In genomic region chr14:90154110-90154509, GRCh38 we compare ENCODE assay signal across 26 cellular contexts.
A peak's percentile ranks its signal among the peaks of the same experiment; 100 is the strongest.
DNase-seq lines count a peak whose midpoint lies in the region; ATAC-seq and TF ChIP-seq lines count a peak whose summit lies in the region.
"Had no signal": no experiment of that assay in that cellular context is flagged by ENCODE, and none has a peak within 500 bp of the region (broad histone marks: within the 10 kb centered on the region; RNA-seq: fewer than 3 reads in every experiment).

No MANE protein-coding gene starts in this region.

- H3K4me3 ChIP-seq in GM12864 (ENCODE audit: low read depth, low read length) (no peak overlapping the region), neuronal stem cell (ENCODE audit: low read length in 2 of 2) (no peak overlapping the region)
- H3K4me3 ChIP-seq: A549, GM23248, HAP-1, PC-9, SJCRH30 had no signal

- H3K27ac ChIP-seq in neuronal stem cell (replicated peaks; ENCODE audit: low read length): no peak overlapping the region
- H3K27ac ChIP-seq: A549, GM23248, PC-9, SJCRH30 had no signal

- H3K36me3 ChIP-seq in neuronal stem cell (replicated peaks in 1 of 2; ENCODE audit: control insufficient read depth in 2 of 2, insufficient read depth in 2 of 2, low read length in 2 of 2): no peaks in the 10 kb centered on the region
- H3K36me3 ChIP-seq: HAP-1, SJCRH30 had no signal

- no peak overlapping the region for H3K9ac ChIP-seq in neuronal stem cell (ENCODE audit: low read depth, low read length, poor library complexity)
- H3K9ac ChIP-seq: GM23248 had no signal

- H3K4ac ChIP-seq in neuronal stem cell (ENCODE audit: low read length): no peak overlapping the region

- no peak for TF ChIP-seq CTCF in GM12864 (IDR thresholded peaks at IDR 0.05; ENCODE audit: low read depth, low read length, missing control alignments)
- no peak for TF ChIP-seq CTCF in GM10266 (IDR thresholded peaks at IDR 0.05; ENCODE audit: control insufficient read depth, insufficient read depth, low read depth, missing control alignments)

- H3K23ac ChIP-seq in neuronal stem cell (ENCODE audit: low read depth, low read length, poor library complexity): no peak overlapping the region

- H2AK5ac ChIP-seq in neuronal stem cell (ENCODE audit: low read depth, low read length): no peak overlapping the region

- DNase-seq in GM12864 (ENCODE audit: low read depth) (peak; percentile 7), HT1080 (ENCODE audit: low read depth) (peak; percentile 85), SW480 (ENCODE audit: low spot score) (peak; percentile 42), neuronal stem cell (ENCODE audit: low spot score) (no peak), GM10266 (ENCODE audit: extremely low spot score) (no peak), HT-29 (ENCODE audit: low spot score) (no peak)
- DNase-seq: C1 segment of cervical spinal cord; CD4-positive, alpha-beta memory T cell; DMS 273 treated with DMSO at 0.1 percent for 48 hours; DMS79; GF-D8; GM23248; NCI-H1092 treated with DMSO at 0.1 percent for 48 hours; NCI-H1436; NCI-H187; NCI-H2081 treated with DMSO at 0.1 percent for 48 hours; NCI-H446; NCI-H524 treated with DMSO at 0.1 percent for 48 hours; NCI-H774; PC-9; SJCRH30; T-cell had no signal

- H3K9me3 ChIP-seq in neuronal stem cell (replicated peaks in 1 of 2; ENCODE audit: control insufficient read depth in 2 of 2, insufficient read depth in 1 of 2, low read depth in 1 of 2, low read length in 2 of 2): peaks cover 0 to 4% of the 10 kb centered on the region in 2 donors
- H3K9me3 ChIP-seq: A549, SJCRH30 had no signal

- H2BK5ac ChIP-seq in neuronal stem cell (ENCODE audit: low read length): no peak overlapping the region

- no peaks in the 10 kb centered on the region for H3K79me1 ChIP-seq in neuronal stem cell (ENCODE audit: low read depth, low read length)

- H2AFZ ChIP-seq in neuronal stem cell (ENCODE audit: low read length): peak overlapping the region; percentile 31
- H2AFZ ChIP-seq: GM23248, PC-9 had no signal

- H4K8ac ChIP-seq in neuronal stem cell (ENCODE audit: low read depth, low read length): no peak overlapping the region

- no peak overlapping the region for H4K91ac ChIP-seq in neuronal stem cell (ENCODE audit: low read depth, low read length, poor library complexity)

- H2BK15ac ChIP-seq in neuronal stem cell (ENCODE audit: low read length): no peak overlapping the region

- H3K14ac ChIP-seq in neuronal stem cell (ENCODE audit: low read length): no peak overlapping the region

- H3K4me2 ChIP-seq in neuronal stem cell (ENCODE audit: insufficient read depth, low read length, poor library complexity, severe bottlenecking): no peak overlapping the region
- H3K4me2 ChIP-seq: A549, PC-9 had no signal

- peaks cover 0 to 2% (median 0%) of the 10 kb centered on the region in 3 experiments for H3K27me3 ChIP-seq in neuronal stem cell (ENCODE audit: control insufficient read depth in 3 of 3, insufficient read depth in 3 of 3, low read depth in 1 of 3, low read length in 3 of 3)
- H3K27me3 ChIP-seq: SJCRH30 had no signal

- ATAC-seq in GM18517 (IDR thresholded peaks at IDR 0.05; ENCODE audit: unreplicated experiment): no peak
- ATAC-seq: A549, Right ventricle myocardium inferior, T-cell had no signal

- no peaks in the 10 kb centered on the region for H3K4me1 ChIP-seq in neuronal stem cell (ENCODE audit: control insufficient read depth in 2 of 2, insufficient read depth in 1 of 2, low read depth in 1 of 2, low read length in 2 of 2)
- H3K4me1 ChIP-seq: A549, HAP-1, SJCRH30 had no signal

- H3K18ac ChIP-seq in neuronal stem cell (ENCODE audit: low read length): no peak overlapping the region

- no peak overlapping the region for H2BK120ac ChIP-seq in neuronal stem cell (ENCODE audit: low read depth, low read length)

- H2BK12ac ChIP-seq in neuronal stem cell (ENCODE audit: low read length): no peak overlapping the region

Comparison
In these comparisons a context has a peak if more than half of its experiments do, and no peak if none do; other contexts are left out.
1. DNase-seq: peak in GM12864 (single experiment), HT1080 (single experiment) and SW480 (single experiment); none in neuronal stem cell (single experiment), GM10266 (single experiment) and HT-29 (single experiment).